In the genomic region with DNA sequence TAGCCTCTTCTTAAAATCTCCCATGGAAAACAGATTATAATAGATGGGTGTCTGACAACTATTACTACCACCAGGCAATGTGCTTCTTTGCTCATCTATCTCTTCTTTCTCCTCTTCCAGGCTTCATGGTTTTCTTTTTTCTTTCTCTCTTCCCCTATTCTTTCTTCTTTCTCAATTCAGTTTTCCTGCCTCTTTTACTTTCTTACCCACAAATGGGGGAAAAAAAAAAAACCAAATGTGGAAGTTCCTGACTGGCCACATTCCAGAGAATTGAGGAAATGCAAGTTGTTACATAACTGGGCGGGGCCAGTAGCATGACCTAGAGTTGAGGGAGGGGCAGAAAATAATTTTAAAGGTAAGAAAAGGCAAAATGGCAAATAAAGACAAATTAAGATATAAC, we compare ENCODE assay signal across 1 cellular context.
TF ChIP-seq lines count a peak whose summit lies in the region.

No MANE protein-coding gene starts in this region.

TF ChIP-seq in SK-N-SH treated with all-trans-retinoic acid at 6 μM for 48 hours, 23 proteins besides CTCF, POLR2A, EP300 and RAD21 (continued from another document):
- TF ChIP-seq, protein P1, sequence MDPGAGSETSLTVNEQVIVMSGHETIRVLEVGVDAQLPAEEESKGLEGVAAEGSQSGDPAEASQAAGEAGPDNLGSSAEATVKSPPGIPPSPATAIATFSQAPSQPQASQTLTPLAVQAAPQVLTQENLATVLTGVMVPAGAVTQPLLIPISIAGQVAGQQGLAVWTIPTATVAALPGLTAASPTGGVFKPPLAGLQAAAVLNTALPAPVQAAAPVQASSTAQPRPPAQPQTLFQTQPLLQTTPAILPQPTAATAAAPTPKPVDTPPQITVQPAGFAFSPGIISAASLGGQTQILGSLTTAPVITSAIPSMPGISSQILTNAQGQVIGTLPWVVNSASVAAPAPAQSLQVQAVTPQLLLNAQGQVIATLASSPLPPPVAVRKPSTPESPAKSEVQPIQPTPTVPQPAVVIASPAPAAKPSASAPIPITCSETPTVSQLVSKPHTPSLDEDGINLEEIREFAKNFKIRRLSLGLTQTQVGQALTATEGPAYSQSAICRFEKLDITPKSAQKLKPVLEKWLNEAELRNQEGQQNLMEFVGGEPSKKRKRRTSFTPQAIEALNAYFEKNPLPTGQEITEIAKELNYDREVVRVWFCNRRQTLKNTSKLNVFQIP (CRISPR knock-in tag; IDR thresholded peaks at IDR 0.05; ENCODE audit: borderline replicate concordance, low read depth): no peak
